Comparison of ENCODE assay signal across 8 cellular contexts in the genomic region with DNA sequence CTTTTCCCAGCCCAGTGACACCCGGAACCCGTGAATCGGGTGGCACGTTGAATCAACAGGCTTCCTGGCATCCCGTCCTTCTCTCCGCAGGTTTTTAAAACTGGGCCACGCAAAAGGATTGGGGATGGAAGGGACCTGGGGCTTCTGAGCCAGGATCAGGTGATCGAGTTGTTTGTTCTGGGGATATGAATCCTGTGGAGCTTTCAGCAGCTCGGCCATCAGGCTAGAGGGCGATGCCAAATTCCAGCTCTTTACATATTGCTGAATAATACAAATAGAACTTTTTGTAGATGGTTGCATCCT. TPM values are rescaled to one million over a fixed set of nuclear protein-coding genes. Genes with fewer than 3 reads are reported as not detected.
DNase-seq lines count a peak whose midpoint lies in the region; ATAC-seq and TF ChIP-seq lines count a peak whose summit lies in the region.

No MANE protein-coding gene starts in this region.

- no peak for ATAC-seq in activated CD8-positive, alpha-beta memory T cell treated with anti-CD3 and anti-CD28 coated beads, Interleukin-2, amount 10 ng/mL, durations not matched to agents 7 days and 5 days
- ATAC-seq in left lung (peak; percentile 14), GM21576 (IDR thresholded peaks at IDR 0.05; ENCODE audit: unreplicated experiment) (no peak)

- H3K27ac Mint-ChIP-seq in activated CD8-positive, alpha-beta memory T cell treated with anti-CD3 and anti-CD28 coated beads, Interleukin-2, amount 10 ng/mL, durations not matched to agents 7 days and 5 days: peak overlapping the region; percentile 99
- H3K27ac Mint-ChIP-seq in activated naive CD8-positive, alpha-beta T cell treated with anti-CD3 and anti-CD28 coated beads for 36 hours: peak overlapping the region; percentile 98

- no peak for DNase-seq in activated CD8-positive, alpha-beta memory T cell treated with anti-CD3 and anti-CD28 coated beads, Interleukin-2, amount 10 ng/mL, durations not matched to agents 7 days and 5 days
- no peak for DNase-seq in activated CD8-positive, alpha-beta memory T cell treated with anti-CD3 and anti-CD28 coated beads, Interleukin-2, amount 50 U/mL, for 4 hours
- no peak for DNase-seq in activated naive CD8-positive, alpha-beta T cell treated with anti-CD3 and anti-CD28 coated beads for 36 hours
- DNase-seq in left lung (no peak), tibial artery (no peak), DMS 273 treated with DMSO at 0.1 percent for 48 hours (lab: John Stamatoyannopoulos, UW) (no peak), NCI-H526 treated with DMSO at 0.1 percent for 48 hours (lab: John Stamatoyannopoulos, UW) (no peak)

- no peaks in the 10 kb centered on the region for H3K9me3 ChIP-seq in left lung
- H3K9me3 ChIP-seq in tibial artery: no peaks in the 10 kb centered on the region

- H3K4me1 ChIP-seq in left lung: peaks cover 18 to 58% of the 10 kb centered on the region in 2 donors
- peaks cover 0 to 52% (median 28%) of the 10 kb centered on the region in 4 donors for H3K4me1 ChIP-seq in tibial artery

- H3K27me3 Mint-ChIP-seq in activated CD8-positive, alpha-beta memory T cell treated with anti-CD3 and anti-CD28 coated beads, Interleukin-2, amount 10 ng/mL, durations not matched to agents 7 days and 5 days: no peaks in the 10 kb centered on the region
- no peaks in the 10 kb centered on the region for H3K27me3 Mint-ChIP-seq in activated naive CD8-positive, alpha-beta T cell treated with anti-CD3 and anti-CD28 coated beads for 36 hours

- no peaks in the 10 kb centered on the region for H3K27me3 ChIP-seq in left lung
- no peaks in the 10 kb centered on the region for H3K27me3 ChIP-seq in tibial artery

- H3K27ac ChIP-seq in left lung (peak overlapping the region; percentile 91 to 96), tibial artery (peak overlapping the region; percentile 94 to 96)

- peak overlapping the region; percentile 79 to 84 for H3K4me3 ChIP-seq in left lung
- H3K4me3 ChIP-seq in tibial artery: peak overlapping the region; percentile 79 to 84

- intact Hi-C loops in left lung (cut with DNase I): no loop called here
- intact Hi-C loops in tibial artery (cut with DNase I; ENCODE audit: low total_unique reads): loop anchor here (5.0 kb wide), 1 partner anchor 40 kb away; no protein-coding TSS in a partner anchor

- H3K9me3 Mint-ChIP-seq in activated CD8-positive, alpha-beta memory T cell treated with anti-CD3 and anti-CD28 coated beads, Interleukin-2, amount 10 ng/mL, durations not matched to agents 7 days and 5 days (ENCODE audit: low read depth): no peaks in the 10 kb centered on the region
- no peaks in the 10 kb centered on the region for H3K9me3 Mint-ChIP-seq in activated naive CD8-positive, alpha-beta T cell treated with anti-CD3 and anti-CD28 coated beads for 36 hours

- peaks cover 39% of the 10 kb centered on the region for H3K36me3 Mint-ChIP-seq in activated CD8-positive, alpha-beta memory T cell treated with anti-CD3 and anti-CD28 coated beads, Interleukin-2, amount 10 ng/mL, durations not matched to agents 7 days and 5 days
- H3K36me3 Mint-ChIP-seq in activated naive CD8-positive, alpha-beta T cell treated with anti-CD3 and anti-CD28 coated beads for 36 hours: peaks cover 41% of the 10 kb centered on the region

- CTCF ChIA-PET in activated CD8-positive, alpha-beta memory T cell treated with anti-CD3 and anti-CD28 coated beads, Interleukin-2, amount 10 ng/mL, durations not matched to agents 7 days and 5 days (lab: Charles Lee): interaction anchor here (0.5 to 5.2 kb wide), 8 partner anchors 10 to 289 kb away, joined by 3 to 102 read pairs (median 7); a partner anchor contains a TSS

- TF ChIP-seq CTCF in left lung (IDR thresholded peaks at IDR 0.05) (no peak), tibial artery (IDR thresholded peaks at IDR 0.05) (no peak)

- H3K4me3 Mint-ChIP-seq in activated CD8-positive, alpha-beta memory T cell treated with anti-CD3 and anti-CD28 coated beads, Interleukin-2, amount 10 ng/mL, durations not matched to agents 7 days and 5 days: peak overlapping the region; percentile 97
- peak overlapping the region; percentile 99 for H3K4me3 Mint-ChIP-seq in activated naive CD8-positive, alpha-beta T cell treated with anti-CD3 and anti-CD28 coated beads for 36 hours

- H3K36me3 ChIP-seq in left lung (peaks cover 0 to 42% of the 10 kb centered on the region in 2 donors), tibial artery (peaks cover 8 to 42% (median 17%) of the 10 kb centered on the region in 3 donors)

- peaks cover 49% of the 10 kb centered on the region for H3K4me1 Mint-ChIP-seq in activated CD8-positive, alpha-beta memory T cell treated with anti-CD3 and anti-CD28 coated beads, Interleukin-2, amount 10 ng/mL, durations not matched to agents 7 days and 5 days
- peaks cover 41% of the 10 kb centered on the region for H3K4me1 Mint-ChIP-seq in activated naive CD8-positive, alpha-beta T cell treated with anti-CD3 and anti-CD28 coated beads for 36 hours

RNA-seq across cellular contexts. Expression of a gene that starts 0.5 kb away (rescaled TPM):
- total RNA-seq in activated CD8-positive, alpha-beta memory T cell treated with anti-CD3 and anti-CD28 coated beads, Interleukin-2, amount 10 ng/mL, durations not matched to agents 7 days and 5 days: 10 to 100 TPM; 64.7 to 81.2 TPM
- total RNA-seq in activated naive CD8-positive, alpha-beta T cell treated with anti-CD3 and anti-CD28 coated beads for 36 hours: 10 to 100 TPM; 77.0 to 77.9 TPM
- total RNA-seq in left lung: 10 to 100 TPM; 55.1 to 57.7 TPM

RNA-seq across cellular contexts. Expression of a gene that starts 0.8 kb away (rescaled TPM):
- total RNA-seq in activated CD8-positive, alpha-beta memory T cell treated with anti-CD3 and anti-CD28 coated beads, Interleukin-2, amount 10 ng/mL, durations not matched to agents 7 days and 5 days: 10 to 100 TPM; 45.9 to 48.9 TPM
- 10 to 100 TPM; 36.8 to 37.2 TPM for total RNA-seq in activated naive CD8-positive, alpha-beta T cell treated with anti-CD3 and anti-CD28 coated beads for 36 hours
- 10 to 100 TPM; 57.3 to 58.1 TPM for total RNA-seq in left lung

RNA-seq across cellular contexts. Expression of a gene that starts 17.5 kb away (rescaled TPM):
- 100 to 1,000 TPM; 163 to 186 TPM for total RNA-seq in activated CD8-positive, alpha-beta memory T cell treated with anti-CD3 and anti-CD28 coated beads, Interleukin-2, amount 10 ng/mL, durations not matched to agents 7 days and 5 days
- total RNA-seq in activated naive CD8-positive, alpha-beta T cell treated with anti-CD3 and anti-CD28 coated beads for 36 hours: 100 to 1,000 TPM; 174 to 180 TPM
- total RNA-seq in left lung: 100 to 1,000 TPM; 139 to 184 TPM

RNA-seq across cellular contexts. Expression of a gene that starts 48.5 kb away (rescaled TPM):
- 10 to 100 TPM; 25.4 to 28.2 TPM for total RNA-seq in activated CD8-positive, alpha-beta memory T cell treated with anti-CD3 and anti-CD28 coated beads, Interleukin-2, amount 10 ng/mL, durations not matched to agents 7 days and 5 days
- total RNA-seq in activated naive CD8-positive, alpha-beta T cell treated with anti-CD3 and anti-CD28 coated beads for 36 hours: 10 to 100 TPM; 14.3 to 17.8 TPM
- 10 to 100 TPM in 1 of 2 donors, 1 to 10 TPM in 1; 8.4 to 10.0 TPM for total RNA-seq in left lung

RNA-seq across cellular contexts. Expression of a gene that starts 49.2 kb away (rescaled TPM):
- 1 to 10 TPM; 6.1 to 9.0 TPM for total RNA-seq in activated CD8-positive, alpha-beta memory T cell treated with anti-CD3 and anti-CD28 coated beads, Interleukin-2, amount 10 ng/mL, durations not matched to agents 7 days and 5 days
- 1 to 10 TPM; 3.1 to 3.9 TPM for total RNA-seq in activated naive CD8-positive, alpha-beta T cell treated with anti-CD3 and anti-CD28 coated beads for 36 hours
- total RNA-seq in left lung: 1 to 10 TPM; 1.9 to 2.0 TPM
